11 cellular contexts compared by ENCODE assay signal in genomic region chr19:1235625-1236538, GRCh38. TPM values are rescaled to one million over a fixed set of nuclear protein-coding genes. Genes with fewer than 3 reads are reported as not detected.
DNase-seq lines count a peak whose midpoint lies in the region; ATAC-seq and TF ChIP-seq lines count a peak whose summit lies in the region.
"Had no signal": no experiment of that assay in that cellular context is flagged by ENCODE, and none has a peak within 500 bp of the region (broad histone marks: within the 10 kb centered on the region; RNA-seq: fewer than 3 reads in every experiment).

No MANE protein-coding gene starts in this region.

- H3K9me3 ChIP-seq in SK-N-MC (ENCODE audit: low read depth, low read length) (no peaks in the 10 kb centered on the region), esophagus (ENCODE audit: control insufficient read depth in 2 of 2, insufficient read depth in 1 of 2, low read depth in 1 of 2, low read length in 1 of 2) (no peaks in the 10 kb centered on the region)

- H3K36me3 ChIP-seq in GM23338 (ENCODE audit: insufficient read depth): no peaks in the 10 kb centered on the region
- no peaks in the 10 kb centered on the region; the same call in 1 of the 2 replicates for H3K36me3 ChIP-seq in SK-N-MC (ENCODE audit: insufficient read depth, low read length)
- H3K36me3 ChIP-seq in esophagus (ENCODE audit: control insufficient read depth in 2 of 2, insufficient read depth in 2 of 2, low read length in 1 of 2): peaks cover 0 to 4% of the 10 kb centered on the region in 2 donors

- H3F3A ChIP-seq in GM23338 (replicated peaks; ENCODE audit: low read depth): peaks cover 25% of the 10 kb centered on the region

- peak overlapping the region; percentile 74 for H3K4me2 ChIP-seq in GM23338

- 66 to 74% methylated on average over 39 of the region's 39 CpGs for WGBS in esophagus, 2 donors

- TF ChIP-seq CTCF in GM23338 (conservative IDR thresholded peaks at IDR 0.05; ENCODE audit: low read depth in 2 of 2): no peak
- TF ChIP-seq CTCF in osteocyte (IDR thresholded peaks at IDR 0.05): no peak

- peaks cover 12% of the 10 kb centered on the region; the same call in 1 of the 2 replicates for H3K4me1 ChIP-seq in GM23338 (ENCODE audit: insufficient read depth)
- H3K4me1 ChIP-seq in esophagus (ENCODE audit: control insufficient read depth in 2 of 2, insufficient read depth in 2 of 2, low read length in 1 of 2): peaks cover 0 to 40% of the 10 kb centered on the region in 2 donors

- H3K27ac Mint-ChIP-seq in GM23338: no peak overlapping the region
- no peak overlapping the region for H3K27ac Mint-ChIP-seq in osteocyte (ENCODE audit: unreplicated experiment)
- H3K27ac Mint-ChIP-seq: activated T-helper 1 cell treated with anti-CD3 and anti-CD28 coated beads, Interleukin-12 subunit alpha, Interleukin-12 subunit beta, Interleukin-2, Interleukin-4 antibody, amounts not matched to agents 30 ng/mL and 10 ng/mL and 1 ng/mL, durations not matched to agents 14 hours and 24 hours and 36 hours; naive thymus-derived CD4-positive, alpha-beta T cell had no signal

- no peak overlapping the region for H2AFZ ChIP-seq in GM23338

- H3K36me3 Mint-ChIP-seq in GM23338 (ENCODE audit: low read depth) (peaks cover 4% of the 10 kb centered on the region; the same call in 1 of the 3 replicates), osteocyte (ENCODE audit: unreplicated experiment) (no peaks in the 10 kb centered on the region)
- H3K36me3 Mint-ChIP-seq: naive thymus-derived CD4-positive, alpha-beta T cell had no signal

- no peak overlapping the region for H3K9ac ChIP-seq in SK-N-MC (ENCODE audit: insufficient read length)

- peak overlapping the region; percentile 33; the same call in 2 of the 3 replicates for H3K4me3 Mint-ChIP-seq in GM23338
- H3K4me3 Mint-ChIP-seq in osteocyte (ENCODE audit: unreplicated experiment): peak overlapping the region; percentile 52
- H3K4me3 Mint-ChIP-seq: activated T-helper 1 cell treated with anti-CD3 and anti-CD28 coated beads, Interleukin-12 subunit alpha, Interleukin-12 subunit beta, Interleukin-2, Interleukin-4 antibody, amounts not matched to agents 30 ng/mL and 10 ng/mL and 1 ng/mL, durations not matched to agents 14 hours and 24 hours and 36 hours had no signal

- no peaks in the 10 kb centered on the region for H3K27me3 ChIP-seq in GM23338 (ENCODE audit: insufficient read depth)
- H3K27me3 ChIP-seq in esophagus (ENCODE audit: control insufficient read depth in 1 of 2, insufficient read depth in 2 of 2, low read length in 2 of 2): no peaks in the 10 kb centered on the region

- DNase-seq in GM23338 (ENCODE audit: low spot score) (no peak), SK-N-MC (ENCODE audit: low read depth, low spot score) (no peak), osteocyte (ENCODE audit: extremely low spot score, unreplicated experiment) (no peak), NCI-H2171 (lab: John Stamatoyannopoulos, UW) (no peak), cortex of kidney (lab: John Stamatoyannopoulos, UW) (no peak)
- DNase-seq: T-helper 1 cell had no signal

- peaks cover 6% of the 10 kb centered on the region for H3K27me3 Mint-ChIP-seq in GM23338 (ENCODE audit: insufficient read depth, low read depth, poor library complexity)
- no peaks in the 10 kb centered on the region for H3K27me3 Mint-ChIP-seq in osteocyte (ENCODE audit: unreplicated experiment)

- H3K4me1 Mint-ChIP-seq in GM23338 (peaks cover 12% of the 10 kb centered on the region), osteocyte (ENCODE audit: unreplicated experiment) (peaks cover 14% of the 10 kb centered on the region)

- H3K27ac ChIP-seq in GM23338 (ENCODE audit: low read depth) (no peak overlapping the region), SK-N-MC (no peak overlapping the region), esophagus (ENCODE audit: low read depth in 2 of 2, low read length in 1 of 2) (peak overlapping the region; percentile 22 to 34)

- H3K9me3 Mint-ChIP-seq in GM23338 (no peaks in the 10 kb centered on the region), osteocyte (ENCODE audit: unreplicated experiment) (no peaks in the 10 kb centered on the region)
- H3K9me3 Mint-ChIP-seq: activated T-helper 1 cell treated with anti-CD3 and anti-CD28 coated beads, Interleukin-12 subunit alpha, Interleukin-12 subunit beta, Interleukin-2, Interleukin-4 antibody, amounts not matched to agents 30 ng/mL and 10 ng/mL and 1 ng/mL, durations not matched to agents 14 hours and 24 hours and 36 hours; naive thymus-derived CD4-positive, alpha-beta T cell had no signal

- ATAC-seq in GM23338: no peak
- ATAC-seq in GM21786 (IDR thresholded peaks at IDR 0.05; ENCODE audit: unreplicated experiment): no peak
- no peak for ATAC-seq in HG03457 (IDR thresholded peaks at IDR 0.05; ENCODE audit: unreplicated experiment)
- ATAC-seq: naive thymus-derived CD4-positive, alpha-beta T cell had no signal

- no peaks in the 10 kb centered on the region for H3K79me2 ChIP-seq in GM23338 (replicated peaks; ENCODE audit: insufficient read depth)

- peaks cover 4% of the 10 kb centered on the region for H4K20me1 ChIP-seq in GM23338 (replicated peaks; ENCODE audit: insufficient read depth)

- H3K9me2 ChIP-seq in GM23338 (ENCODE audit: insufficient read depth): no peaks in the 10 kb centered on the region

- H3K4me3 ChIP-seq in GM23338: peak overlapping the region; percentile 51
- H3K4me3 ChIP-seq in SK-N-MC: peak overlapping the region; percentile 62
- H3K4me3 ChIP-seq in esophagus (ENCODE audit: low read depth in 1 of 2, low read length in 2 of 2): peak overlapping the region; percentile 34 to 52

TF ChIP-seq in GM23338, 12 proteins besides CTCF, POLR2A, EP300 and RAD21 (continues in another document):
- TF ChIP-seq EZH2 (IDR thresholded peaks at IDR 0.05; ENCODE audit: low read depth, unreplicated experiment) (no peak), ZNF114 (CRISPR knock-in tag; IDR thresholded peaks at IDR 0.05) (no peak), REST (IDR thresholded peaks at IDR 0.05; ENCODE audit: unreplicated experiment) (no peak), STAT1 (IDR thresholded peaks at IDR 0.05; ENCODE audit: unreplicated experiment) (no peak), POLR2AphosphoS5 (IDR thresholded peaks at IDR 0.05; ENCODE audit: low read depth) (no peak), NANOG (IDR thresholded peaks at IDR 0.05; ENCODE audit: borderline replicate concordance) (no peak), EZH2phosphoT487 (IDR thresholded peaks at IDR 0.05; ENCODE audit: unreplicated experiment) (no peak), CREB1 (CRISPR knock-in tag; IDR thresholded peaks at IDR 0.05; ENCODE audit: low read depth) (no peak)

RNA-seq across cellular contexts. Expression of gene CBARP, which starts 1.9 kb away (rescaled TPM):
- total RNA-seq in GM23338 (2014; rRNA removed; shearing (Covaris generic)): 10.8 and 14.1 TPM in 2 replicates
- polyA plus RNA-seq in GM23338 (2016; fragmentation: Nextera tagmentation; extraction: Ambion mirVana): 2.0 TPM in 2 replicates
- polyA plus RNA-seq in esophagus: 1 to 10 TPM in 1 of 2 donors, under 1 TPM in 1; 0.95 to 1.3 TPM
- 6.9 and 7.0 TPM in 2 replicates for total RNA-seq in osteocyte
- polyA plus RNA-seq: naive thymus-derived CD4-positive, alpha-beta T cell had no signal

RNA-seq across cellular contexts. Expression of gene ATP5F1D, which starts 5.7 kb away (rescaled TPM):
- 78.7 and 139 TPM in 2 replicates for total RNA-seq in GM23338 (2014; rRNA removed; shearing (Covaris generic))
- polyA plus RNA-seq in GM23338 (2016; fragmentation: Nextera tagmentation; extraction: Ambion mirVana): 396 and 420 TPM in 2 replicates
- polyA plus RNA-seq in esophagus: 100 to 1,000 TPM; 234 to 289 TPM
- 167 and 172 TPM in 2 replicates for total RNA-seq in osteocyte

RNA-seq across cellular contexts. Expression of gene MIDN, which starts 12.5 kb away (rescaled TPM):
- total RNA-seq in GM23338 (2014; rRNA removed; shearing (Covaris generic)): 84.5 and 113 TPM in 2 replicates
- polyA plus RNA-seq in GM23338 (2016; fragmentation: Nextera tagmentation; extraction: Ambion mirVana) (28.6 and 33.3 TPM in 2 replicates), esophagus (10 to 100 TPM; 36.4 to 38.7 TPM)
- total RNA-seq in osteocyte: 98.1 and 103 TPM in 2 replicates

RNA-seq across cellular contexts. Expression of gene STK11, which starts 30.3 kb away (rescaled TPM):
- total RNA-seq in GM23338 (2014; rRNA removed; shearing (Covaris generic)): 84.4 and 96.5 TPM in 2 replicates
- polyA plus RNA-seq in GM23338 (2016; fragmentation: Nextera tagmentation; extraction: Ambion mirVana) (19.4 and 23.7 TPM in 2 replicates), esophagus (10 to 100 TPM; 38.8 to 61.4 TPM)
- total RNA-seq in osteocyte: 60.8 and 61.3 TPM in 2 replicates

RNA-seq across cellular contexts. Expression of gene CIRBP, which starts 33.2 kb away (rescaled TPM):
- 152 and 202 TPM in 2 replicates for total RNA-seq in GM23338 (2014; rRNA removed; shearing (Covaris generic))
- polyA plus RNA-seq in GM23338 (2016; fragmentation: Nextera tagmentation; extraction: Ambion mirVana) (153 and 160 TPM in 2 replicates), esophagus (100 to 1,000 TPM; 231 to 265 TPM)
- total RNA-seq in osteocyte: 401 and 408 TPM in 2 replicates

Comparison
In these comparisons a context has a peak if more than half of its experiments do, and no peak if none do; other contexts are left out.
1. H3K27ac ChIP-seq: peak in esophagus (2 of 2); none in GM23338 (single experiment) and SK-N-MC (single experiment).
2. Peak in every context shown above with its lines, with median percentiles within 50 percentile points of each other: H3K4me3 ChIP-seq.